ENCODE assay signal across 10 cellular contexts in genomic region chr6:69945192-69945591, GRCh38.
"Had no signal": no experiment of that assay in that cellular context is flagged by ENCODE, and none has a peak within 500 bp of the region (broad histone marks: within the 10 kb centered on the region; RNA-seq: fewer than 3 reads in every experiment).

No MANE protein-coding gene starts in this region.

- H3K4me3 ChIP-seq: GM23248, HAP-1 had no signal

- H3K4me3 Mint-ChIP-seq: HFFc6, IgD-negative memory B cell had no signal

- H3K27ac ChIP-seq: GM23248, HL-60 had no signal

- H3K9me3 ChIP-seq: HAP-1 had no signal

- ATAC-seq: HCT116, HepG2 had no signal

- H3K27ac Mint-ChIP-seq: HFFc6, IgD-negative memory B cell had no signal

- DNase-seq: GM23248, GOT3, H7, HFFc6, KBM-7 had no signal

- H3K27me3 Mint-ChIP-seq: IgD-negative memory B cell had no signal

- FAIRE-seq: HepG2 had no signal
